8 cellular contexts compared by ENCODE assay signal in genomic region chr7:139731802-139732470, GRCh38. TPM values are rescaled to one million over a fixed set of nuclear protein-coding genes. Genes with fewer than 3 reads are reported as not detected.
DNase-seq lines count a peak whose midpoint lies in the region; ATAC-seq and TF ChIP-seq lines count a peak whose summit lies in the region.

No MANE protein-coding gene starts in this region.

- no peak for TF ChIP-seq CTCF in esophagus squamous epithelium (IDR thresholded peaks at IDR 0.05)
- TF ChIP-seq CTCF in neutrophil (IDR thresholded peaks at IDR 0.05), result no peak

- no peak for TF ChIP-seq POLR2A in esophagus squamous epithelium (IDR thresholded peaks at IDR 0.05)

- intact Hi-C loops in esophagus squamous epithelium (cut with DNase I), result no loop called here

- ATAC-seq in HG03442 (IDR thresholded peaks at IDR 0.05; ENCODE audit: unreplicated experiment), result no peak

- WGBS in esophagus squamous epithelium, 2 donors, result 28 to 43% methylated on average over 8 to 9 of the region's 9 CpGs

- peak overlapping the region; percentile 47 for H3K27ac ChIP-seq in SJSA1
- peak overlapping the region; percentile 37 to 85 (median 68) for H3K27ac ChIP-seq in esophagus squamous epithelium
- peak overlapping the region; percentile 93 for H3K27ac ChIP-seq in neutrophil

- H3K4me1 ChIP-seq in SJSA1 (replicated peaks) (peaks cover 48% of the 10 kb centered on the region), esophagus squamous epithelium (peaks cover 38 to 77% (median 41%) of the 10 kb centered on the region in 3 donors), neutrophil (ENCODE audit: control insufficient read depth in 1 of 2, insufficient read depth in 1 of 2, low read depth in 1 of 2, low read length in 1 of 2) (peaks cover 95 to 99% of the 10 kb centered on the region in 2 experiments)

- H3K4me3 ChIP-seq in SJSA1 (no peak overlapping the region), esophagus squamous epithelium (peak overlapping the region in 1 of 4 donors; percentile 27), neutrophil (ENCODE audit: low read depth in 1 of 2, low read length in 1 of 2) (peak overlapping the region in 1 of 2 experiments; percentile 22)

- DNase-seq in NCI-H146 (lab: John Stamatoyannopoulos, UW), result peak; percentile 3
- no peak for DNase-seq in NCI-H146 treated with DMSO at 0.1 percent for 48 hours (lab: John Stamatoyannopoulos, UW; ENCODE audit: unreplicated experiment)
- peak; percentile 86 to 89 for DNase-seq in SJSA1 (ENCODE audit: low read depth in 1 of 2, low spot score in 2 of 2)
- DNase-seq in esophagus squamous epithelium (lab: John Stamatoyannopoulos, UW), result peak; percentile 14
- no peak for DNase-seq in OCI-M1 (lab: John Stamatoyannopoulos, UW)
- no peak for DNase-seq in SHP77 treated with DMSO at 0.1 percent for 48 hours (lab: John Stamatoyannopoulos, UW)

- H3K36me3 ChIP-seq in SJSA1 (peaks cover 10% of the 10 kb centered on the region; the same call in 1 of the 2 replicates), esophagus squamous epithelium (peaks cover 0 to 14% (median 0%) of the 10 kb centered on the region in 3 donors), neutrophil (no peaks in the 10 kb centered on the region)

- H3K9me3 ChIP-seq in SJSA1 (replicated peaks) (no peaks in the 10 kb centered on the region), esophagus squamous epithelium (no peaks in the 10 kb centered on the region), neutrophil (no peaks in the 10 kb centered on the region)

- H3K27me3 ChIP-seq in SJSA1 (replicated peaks), result no peaks in the 10 kb centered on the region
- H3K27me3 ChIP-seq in esophagus squamous epithelium, result no peaks in the 10 kb centered on the region
- no peaks in the 10 kb centered on the region for H3K27me3 ChIP-seq in neutrophil

RNA-seq across cellular contexts. Expression of gene HIPK2, which starts 45.9 kb away (rescaled TPM):
- 6.8 and 10.9 TPM in 2 replicates for total RNA-seq in SJSA1 (2014; rRNA removed; shearing (Covaris generic))
- 10 to 100 TPM; 17.8 to 37.9 (median 29.3) TPM for total RNA-seq in esophagus squamous epithelium

Comparison
In these comparisons a context has a peak if more than half of its experiments do, and no peak if none do; other contexts are left out.
1. DNase-seq: peak in NCI-H146 (single experiment), SJSA1 (2 of 2) and esophagus squamous epithelium (single experiment); none in NCI-H146 treated with DMSO at 0.1 percent for 48 hours (single experiment), OCI-M1 (single experiment) and SHP77 treated with DMSO at 0.1 percent for 48 hours (single experiment).
2. Peak in every context shown above with its lines, with median percentiles within 50 percentile points of each other: H3K27ac ChIP-seq.